23 cellular contexts compared by ENCODE assay signal in the genomic region with DNA sequence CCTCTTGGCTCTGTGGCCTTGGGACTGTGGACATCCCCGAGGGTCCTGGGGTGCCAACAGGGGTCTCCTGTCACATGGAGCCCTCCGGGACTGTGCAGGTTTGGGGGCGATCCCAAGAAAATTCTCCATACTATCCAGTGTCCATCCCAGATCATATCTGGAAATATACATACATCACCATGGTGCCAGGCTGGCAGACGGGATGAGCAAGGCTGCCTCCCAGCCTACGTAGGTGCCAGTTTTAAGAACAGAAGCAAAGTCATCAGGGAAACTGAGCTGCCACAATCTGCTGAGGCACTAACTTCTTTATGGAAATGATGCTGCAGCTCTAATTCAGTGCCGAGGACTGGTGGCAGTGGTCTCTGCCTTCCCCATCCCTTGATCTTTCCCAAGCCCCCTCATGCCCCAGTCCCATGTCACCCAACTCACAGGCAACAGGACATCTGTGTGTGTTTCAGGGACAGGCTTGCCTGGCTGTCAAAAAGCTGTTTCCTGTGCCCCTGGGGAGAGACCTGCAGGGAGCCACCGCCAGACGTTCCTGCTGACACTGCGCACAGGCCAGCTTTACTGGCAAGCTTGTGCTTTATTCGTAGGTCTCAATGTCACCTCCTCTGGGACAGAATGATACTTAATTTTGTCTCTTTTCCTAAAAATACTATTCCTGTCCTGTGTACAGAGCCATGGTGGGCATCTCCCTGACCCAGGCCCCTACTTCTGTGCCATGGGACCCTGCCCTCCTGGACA. TPM values are rescaled to one million over a fixed set of nuclear protein-coding genes. Genes with fewer than 3 reads are reported as not detected.
"Had no signal": no experiment of that assay in that cellular context is flagged by ENCODE, and none has a peak within 500 bp of the region (broad histone marks: within the 10 kb centered on the region; RNA-seq: fewer than 3 reads in every experiment).

No MANE protein-coding gene starts in this region.

- H3K4me3 Mint-ChIP-seq: activated B cell treated with CpG ODN at 0.5 μM for 24 hours; activated CD4-positive, alpha-beta T cell treated with anti-CD3 and anti-CD28 coated beads, Interleukin-2, amount 10 ng/mL, durations not matched to agents 24 days and 14 days; activated CD8-positive, alpha-beta T cell treated with anti-CD3 and anti-CD28 coated beads, Interleukin-2, amount 10 ng/mL, durations not matched to agents 7 days and 5 days; activated T-helper 1 cell treated with anti-CD3 and anti-CD28 coated beads, Interleukin-12 subunit alpha, Interleukin-12 subunit beta, Interleukin-2, Interleukin-4 antibody, amounts not matched to agents 30 ng/mL and 10 ng/mL and 1 ng/mL, durations not matched to agents 14 hours and 24 hours and 36 hours; dendritic cell treated with granulocyte-macrophage colony-stimulating factor and Interleukin-4, amounts not matched to agents 40 ng/mL and 50 ng/mL, for 4 days; effector memory CD8-positive, alpha-beta T cell; stimulated activated effector memory CD8-positive, alpha-beta T cell treated with anti-CD3 and anti-CD28 coated beads, Interleukin-12 subunit alpha, Interleukin-12 subunit beta, amount 100 ng/mL, for 72 hours had no signal

- H3K4me1 ChIP-seq: ascending aorta had no signal

- H3K4me3 ChIP-seq: ascending aorta, heart left ventricle, lower lobe of right lung, ovary, transverse colon, vagina had no signal

- DNase-seq: activated B cell treated with CpG ODN at 0.5 μM for 24 hours; activated CD4-positive, alpha-beta T cell treated with anti-CD3 and anti-CD28 coated beads, Interleukin-2, amount 10 ng/mL, durations not matched to agents 24 days and 14 days; activated CD8-positive, alpha-beta memory T cell treated with anti-CD3 and anti-CD28 coated beads, Interleukin-2, amount 50 U/mL, for 4 hours; activated CD8-positive, alpha-beta T cell treated with anti-CD3 and anti-CD28 coated beads, Interleukin-2, amount 10 ng/mL, durations not matched to agents 7 days and 5 days; activated naive CD4-positive, alpha-beta T cell treated with Interleukin-2 at 50 U/mL for 16 hours; effector memory CD8-positive, alpha-beta T cell; foreskin melanocyte; heart left ventricle; left cardiac atrium; lower lobe of right lung; stimulated activated CD4-positive, alpha-beta T cell treated with anti-CD3 and anti-CD28 coated beads, Interleukin-12 subunit alpha, Interleukin-12 subunit beta, amount 100 ng/mL, for 4 hours; T-helper 2 cell; transverse colon had no signal

- H3K27ac Mint-ChIP-seq: activated B cell treated with CpG ODN at 0.5 μM for 24 hours; activated CD4-positive, alpha-beta T cell treated with anti-CD3 and anti-CD28 coated beads, Interleukin-2, amount 10 ng/mL, durations not matched to agents 24 days and 14 days; activated CD8-positive, alpha-beta T cell treated with anti-CD3 and anti-CD28 coated beads, Interleukin-2, amount 10 ng/mL, durations not matched to agents 7 days and 5 days; activated T-helper 1 cell treated with anti-CD3 and anti-CD28 coated beads, Interleukin-12 subunit alpha, Interleukin-12 subunit beta, Interleukin-2, Interleukin-4 antibody, amounts not matched to agents 30 ng/mL and 10 ng/mL and 1 ng/mL, durations not matched to agents 14 hours and 24 hours and 36 hours; dendritic cell treated with granulocyte-macrophage colony-stimulating factor and Interleukin-4, amounts not matched to agents 40 ng/mL and 50 ng/mL, for 4 days; effector memory CD8-positive, alpha-beta T cell; stimulated activated effector memory CD8-positive, alpha-beta T cell treated with anti-CD3 and anti-CD28 coated beads, Interleukin-12 subunit alpha, Interleukin-12 subunit beta, amount 100 ng/mL, for 72 hours had no signal

- H3K27me3 ChIP-seq: ascending aorta, heart left ventricle, ovary, transverse colon, vagina had no signal

- H3K9me3 ChIP-seq: ascending aorta, lower lobe of right lung, ovary, transverse colon, vagina had no signal

- H3K36me3 Mint-ChIP-seq: stimulated activated effector memory CD8-positive, alpha-beta T cell treated with anti-CD3 and anti-CD28 coated beads, Interleukin-12 subunit alpha, Interleukin-12 subunit beta, amount 100 ng/mL, for 72 hours had no signal

- H3K36me3 ChIP-seq: ascending aorta, heart left ventricle, lower lobe of right lung, ovary, transverse colon, vagina had no signal

- H3K9me3 Mint-ChIP-seq: activated CD4-positive, alpha-beta T cell treated with anti-CD3 and anti-CD28 coated beads, Interleukin-2, amount 10 ng/mL, durations not matched to agents 24 days and 14 days; activated T-helper 1 cell treated with anti-CD3 and anti-CD28 coated beads, Interleukin-12 subunit alpha, Interleukin-12 subunit beta, Interleukin-2, Interleukin-4 antibody, amounts not matched to agents 30 ng/mL and 10 ng/mL and 1 ng/mL, durations not matched to agents 14 hours and 24 hours and 36 hours; dendritic cell treated with granulocyte-macrophage colony-stimulating factor and Interleukin-4, amounts not matched to agents 40 ng/mL and 50 ng/mL, for 4 days; effector memory CD8-positive, alpha-beta T cell; stimulated activated effector memory CD8-positive, alpha-beta T cell treated with anti-CD3 and anti-CD28 coated beads, Interleukin-12 subunit alpha, Interleukin-12 subunit beta, amount 100 ng/mL, for 72 hours had no signal

- H3K27ac ChIP-seq: ascending aorta, heart left ventricle, lower lobe of right lung, ovary, transverse colon, vagina had no signal

- H3K4me1 Mint-ChIP-seq: stimulated activated effector memory CD8-positive, alpha-beta T cell treated with anti-CD3 and anti-CD28 coated beads, Interleukin-12 subunit alpha, Interleukin-12 subunit beta, amount 100 ng/mL, for 72 hours had no signal

- H3K27me3 Mint-ChIP-seq: activated B cell treated with CpG ODN at 0.5 μM for 24 hours; activated CD4-positive, alpha-beta T cell treated with anti-CD3 and anti-CD28 coated beads, Interleukin-2, amount 10 ng/mL, durations not matched to agents 24 days and 14 days; dendritic cell treated with granulocyte-macrophage colony-stimulating factor and Interleukin-4, amounts not matched to agents 40 ng/mL and 50 ng/mL, for 4 days had no signal

- ATAC-seq: activated CD8-positive, alpha-beta T cell treated with anti-CD3 and anti-CD28 coated beads, Interleukin-2, amount 10 ng/mL, durations not matched to agents 7 days and 5 days; effector memory CD8-positive, alpha-beta T cell; heart left ventricle; left cardiac atrium; lower lobe of right lung; stimulated activated effector memory CD8-positive, alpha-beta T cell treated with anti-CD3 and anti-CD28 coated beads, Interleukin-12 subunit alpha, Interleukin-12 subunit beta, amount 100 ng/mL, for 72 hours had no signal

RNA-seq across cellular contexts. Expression of a gene that starts 15.5 kb away (rescaled TPM):
- total RNA-seq: activated B cell treated with CpG ODN at 0.5 μM for 24 hours; activated CD4-positive, alpha-beta T cell treated with anti-CD3 and anti-CD28 coated beads, Interleukin-2, amount 10 ng/mL, durations not matched to agents 24 days and 14 days; activated CD8-positive, alpha-beta T cell treated with anti-CD3 and anti-CD28 coated beads, Interleukin-2, amount 10 ng/mL, durations not matched to agents 7 days and 5 days; activated T-helper 1 cell treated with anti-CD3 and anti-CD28 coated beads, Interleukin-12 subunit alpha, Interleukin-12 subunit beta, Interleukin-2, Interleukin-4 antibody, amounts not matched to agents 30 ng/mL and 10 ng/mL and 1 ng/mL, durations not matched to agents 14 hours and 24 hours and 36 hours; ascending aorta; bronchial epithelial cell; cerebellum; fibroblast of lung; heart left ventricle; left cardiac atrium; lower lobe of right lung; ovary; subcutaneous adipose tissue; transverse colon; vagina had no signal

RNA-seq across cellular contexts. Expression of a gene that starts 31.6 kb away (rescaled TPM):
- total RNA-seq: activated CD4-positive, alpha-beta T cell treated with anti-CD3 and anti-CD28 coated beads, Interleukin-2, amount 10 ng/mL, durations not matched to agents 24 days and 14 days; activated CD8-positive, alpha-beta T cell treated with anti-CD3 and anti-CD28 coated beads, Interleukin-2, amount 10 ng/mL, durations not matched to agents 7 days and 5 days; activated T-helper 1 cell treated with anti-CD3 and anti-CD28 coated beads, Interleukin-12 subunit alpha, Interleukin-12 subunit beta, Interleukin-2, Interleukin-4 antibody, amounts not matched to agents 30 ng/mL and 10 ng/mL and 1 ng/mL, durations not matched to agents 14 hours and 24 hours and 36 hours; ascending aorta; bronchial epithelial cell; cerebellum; fibroblast of lung; left cardiac atrium; lower lobe of right lung; ovary; subcutaneous adipose tissue; transverse colon; vagina had no signal
